8 cellular contexts compared by ENCODE assay signal in genomic region chr3:33658971-33659848, GRCh38. TPM values are rescaled to one million over a fixed set of nuclear protein-coding genes. Genes with fewer than 3 reads are reported as not detected.
A peak's percentile ranks its signal among the peaks of the same experiment; 100 is the strongest.
DNase-seq lines count a peak whose midpoint lies in the region; ATAC-seq and TF ChIP-seq lines count a peak whose summit lies in the region.

No MANE protein-coding gene starts in this region.

- H3K4me3 Mint-ChIP-seq in CD8-positive, alpha-beta T cell, result peak overlapping the region; percentile 79
- peak overlapping the region; percentile 58 for H3K4me3 Mint-ChIP-seq in natural killer cell treated with Interleukin-12 subunit alpha and Interleukin-12 subunit beta and Interleukin-15 and Interleukin-18, amount 100 ng/mL, for 72 hours

- H3K9me3 Mint-ChIP-seq in CD8-positive, alpha-beta T cell, result no peaks in the 10 kb centered on the region
- H3K9me3 Mint-ChIP-seq in activated naive CD4-positive, alpha-beta T cell treated with anti-CD3 and anti-CD28 coated beads, Interleukin-2, amount 50 U/mL, for 72 hours, result no peaks in the 10 kb centered on the region
- no peaks in the 10 kb centered on the region for H3K9me3 Mint-ChIP-seq in natural killer cell treated with Interleukin-12 subunit alpha and Interleukin-12 subunit beta and Interleukin-15 and Interleukin-18, amount 100 ng/mL, for 72 hours

- in situ Hi-C loops in ACHN (cut with HindIII; ENCODE audit: low pct_ligation_motif_present, low pct_unique_long_range_greater_than_20kb, low sequenced_read_pairs), result no loop called here

- no peaks in the 10 kb centered on the region for H3K9me3 ChIP-seq in CD8-positive, alpha-beta T cell (ENCODE audit: low read length)
- no peaks in the 10 kb centered on the region for H3K9me3 ChIP-seq in gastroesophageal sphincter

- peak in 5 of 7 experiments; percentile 3 to 58 (median 39) for DNase-seq in CD8-positive, alpha-beta T cell
- peak; percentile 91 for DNase-seq in NCI-H2171 treated with DMSO at 0.1 percent for 48 hours (lab: John Stamatoyannopoulos, UW)
- no peak for DNase-seq in activated naive CD4-positive, alpha-beta T cell treated with anti-CD3 and anti-CD28 coated beads, Interleukin-2, amount 50 U/mL, for 72 hours (ENCODE audit: low spot score in 2 of 2)
- DNase-seq in natural killer cell treated with Interleukin-12 subunit alpha and Interleukin-12 subunit beta and Interleukin-15 and Interleukin-18, amount 100 ng/mL, for 72 hours (ENCODE audit: low spot score), result no peak
- no peak for DNase-seq in ACHN

- CTCF ChIA-PET in CD8-positive, alpha-beta T cell (lab: Charles Lee), result interaction anchor here (0.7 to 1.2 kb wide), 3 partner anchors 22 to 215 kb away, joined by 3 to 4 read pairs (median 3); no protein-coding TSS in a partner anchor

- peak; percentile 93 for ATAC-seq in CD8-positive, alpha-beta T cell
- ATAC-seq in GM19043 (IDR thresholded peaks at IDR 0.05; ENCODE audit: low read depth, unreplicated experiment) (peak; percentile 84), HG03135 (IDR thresholded peaks at IDR 0.05; ENCODE audit: unreplicated experiment) (peak; percentile 91), gastroesophageal sphincter (peak; percentile 93)
- peak; percentile 74 for ATAC-seq in activated naive CD4-positive, alpha-beta T cell treated with anti-CD3 and anti-CD28 coated beads, Interleukin-2, amount 50 U/mL, for 72 hours
- peak; percentile 84 to 88 for ATAC-seq in natural killer cell treated with Interleukin-12 subunit alpha and Interleukin-12 subunit beta and Interleukin-15 and Interleukin-18, amount 100 ng/mL, for 72 hours

- no peak for TF ChIP-seq EP300 in gastroesophageal sphincter (IDR thresholded peaks at IDR 0.05)

- no peaks in the 10 kb centered on the region for H3K36me3 ChIP-seq in CD8-positive, alpha-beta T cell (ENCODE audit: insufficient read depth, low read length)
- H3K36me3 ChIP-seq in gastroesophageal sphincter, result no peaks in the 10 kb centered on the region

- POLR2A ChIA-PET in CD8-positive, alpha-beta T cell (lab: Charles Lee), result interaction anchor here (1.0 to 2.3 kb wide), 6 partner anchors 14 to 139 kb away, joined by 3 to 8 read pairs (median 4); partner anchors contain the start of gene PDCD6IP

- no peaks in the 10 kb centered on the region for H3K27me3 ChIP-seq in CD8-positive, alpha-beta T cell (ENCODE audit: insufficient read depth, low read length)
- no peaks in the 10 kb centered on the region for H3K27me3 ChIP-seq in gastroesophageal sphincter

- peak overlapping the region; percentile 36 for H3K4me3 ChIP-seq in CD8-positive, alpha-beta T cell (ENCODE audit: low read depth, low read length)
- H3K4me3 ChIP-seq in gastroesophageal sphincter, result peak overlapping the region; percentile 51 to 81

- no peak for TF ChIP-seq CTCF in CD8-positive, alpha-beta T cell (IDR thresholded peaks at IDR 0.05)
- TF ChIP-seq CTCF in gastroesophageal sphincter (IDR thresholded peaks at IDR 0.05), result peak in 1 of 4 experiments; percentile 12

- H3K4me1 Mint-ChIP-seq in CD8-positive, alpha-beta T cell (ENCODE audit: low read depth), result peaks cover 44% of the 10 kb centered on the region
- peaks cover 22 to 23% of the 10 kb centered on the region in 2 donors for H3K4me1 Mint-ChIP-seq in natural killer cell treated with Interleukin-12 subunit alpha and Interleukin-12 subunit beta and Interleukin-15 and Interleukin-18, amount 100 ng/mL, for 72 hours (ENCODE audit: low read depth in 2 of 2)

- intact Hi-C loops in CD8-positive, alpha-beta T cell (cut with DNase I, micrococcal nuclease), result no loop called here

- H3K27me3 Mint-ChIP-seq in CD8-positive, alpha-beta T cell (ENCODE audit: low read depth), result no peaks in the 10 kb centered on the region
- no peaks in the 10 kb centered on the region for H3K27me3 Mint-ChIP-seq in natural killer cell treated with Interleukin-12 subunit alpha and Interleukin-12 subunit beta and Interleukin-15 and Interleukin-18, amount 100 ng/mL, for 72 hours

- H3K27ac ChIP-seq in CD8-positive, alpha-beta T cell (ENCODE audit: low read depth, low read length), result no peak overlapping the region
- H3K27ac ChIP-seq in gastroesophageal sphincter, result peak overlapping the region; percentile 18 to 78 (median 76)

- peaks cover 21% of the 10 kb centered on the region for H3K4me1 ChIP-seq in CD8-positive, alpha-beta T cell (ENCODE audit: insufficient read depth, low read length)
- H3K4me1 ChIP-seq in gastroesophageal sphincter, result peaks cover 6 to 53% (median 16%) of the 10 kb centered on the region in 3 donors

- H3K27ac Mint-ChIP-seq in CD8-positive, alpha-beta T cell, result peak overlapping the region; percentile 76
- H3K27ac Mint-ChIP-seq in activated naive CD4-positive, alpha-beta T cell treated with anti-CD3 and anti-CD28 coated beads, Interleukin-2, amount 50 U/mL, for 72 hours, result no peak overlapping the region
- H3K27ac Mint-ChIP-seq in natural killer cell treated with Interleukin-12 subunit alpha and Interleukin-12 subunit beta and Interleukin-15 and Interleukin-18, amount 100 ng/mL, for 72 hours, result peak overlapping the region; percentile 0 to 71

- TF ChIP-seq POLR2A in gastroesophageal sphincter (IDR thresholded peaks at IDR 0.05), result no peak

- H3K36me3 Mint-ChIP-seq in CD8-positive, alpha-beta T cell, result peaks cover 18% of the 10 kb centered on the region
- H3K36me3 Mint-ChIP-seq in activated naive CD4-positive, alpha-beta T cell treated with anti-CD3 and anti-CD28 coated beads, Interleukin-2, amount 50 U/mL, for 72 hours, result no peaks in the 10 kb centered on the region
- no peaks in the 10 kb centered on the region for H3K36me3 Mint-ChIP-seq in natural killer cell treated with Interleukin-12 subunit alpha and Interleukin-12 subunit beta and Interleukin-15 and Interleukin-18, amount 100 ng/mL, for 72 hours

- WGBS in gastroesophageal sphincter (ENCODE audit: low coverage in 1 of 2), 2 donors, result 3 to 7% methylated on average over 10 to 16 of the region's 16 CpGs

RNA-seq across cellular contexts. Expression of gene CLASP2, which starts 58.8 kb away (rescaled TPM):
- total RNA-seq in CD8-positive, alpha-beta T cell, result 10 to 100 TPM; 62.6 to 63.2 TPM
- 10 to 100 TPM; 42.8 to 45.5 TPM for total RNA-seq in activated naive CD4-positive, alpha-beta T cell treated with anti-CD3 and anti-CD28 coated beads, Interleukin-2, amount 50 U/mL, for 72 hours
- total RNA-seq in gastroesophageal sphincter, result 10 to 100 TPM; 45.3 to 90.7 (median 54.1) TPM
- 10 to 100 TPM; 73.8 to 82.3 TPM for total RNA-seq in natural killer cell treated with Interleukin-12 subunit alpha and Interleukin-12 subunit beta and Interleukin-15 and Interleukin-18, amount 100 ng/mL, for 72 hours

Comparison
In these comparisons a context has a peak if more than half of its experiments do, and no peak if none do; other contexts are left out.
1. DNase-seq: peak in CD8-positive, alpha-beta T cell (5 of 7) and NCI-H2171 treated with DMSO at 0.1 percent for 48 hours (single experiment); none in activated naive CD4-positive, alpha-beta T cell treated with anti-CD3 and anti-CD28 coated beads, Interleukin-2, amount 50 U/mL, for 72 hours (0 of 2), natural killer cell treated with Interleukin-12 subunit alpha and Interleukin-12 subunit beta and Interleukin-15 and Interleukin-18, amount 100 ng/mL, for 72 hours (single experiment) and ACHN (single experiment).
2. H3K27ac Mint-ChIP-seq: peak in CD8-positive, alpha-beta T cell (single experiment) and natural killer cell treated with Interleukin-12 subunit alpha and Interleukin-12 subunit beta and Interleukin-15 and Interleukin-18, amount 100 ng/mL, for 72 hours (2 of 2); none in activated naive CD4-positive, alpha-beta T cell treated with anti-CD3 and anti-CD28 coated beads, Interleukin-2, amount 50 U/mL, for 72 hours (0 of 2).
3. Peak in every context shown above with its lines, with median percentiles within 50 percentile points of each other: ATAC-seq.